Comparison of ENCODE assay signal across 8 cellular contexts in genomic region chr2:160394153-160394552, GRCh38.
DNase-seq lines count a peak whose midpoint lies in the region; ATAC-seq and TF ChIP-seq lines count a peak whose summit lies in the region.

No MANE protein-coding gene starts in this region.

- H3K4me2 ChIP-seq in parathyroid adenoma (ENCODE audit: low read length), result no peak overlapping the region

- no peak overlapping the region for H2AFZ ChIP-seq in parathyroid adenoma

- H3K4me3 Mint-ChIP-seq in activated T-cell treated with anti-CD3 and anti-CD28 coated beads, Interleukin-2, amount 50 U/mL, for 24 hours, result peak overlapping the region; percentile 61

- peaks cover 18% of the 10 kb centered on the region for H3K36me3 Mint-ChIP-seq in activated T-cell treated with anti-CD3 and anti-CD28 coated beads, Interleukin-2, amount 50 U/mL, for 24 hours (ENCODE audit: low read depth)

- H3K4me1 ChIP-seq in RWPE2 (ENCODE audit: insufficient read depth, poor library complexity, severe bottlenecking) (peaks cover 85% of the 10 kb centered on the region), parathyroid adenoma (peaks cover 71% of the 10 kb centered on the region)

- intact Hi-C loops in dorsolateral prefrontal cortex (cut with DNase I), result no loop called here

- TF ChIP-seq CTCF in RWPE2 (IDR thresholded peaks at IDR 0.05; ENCODE audit: poor library complexity, severe bottlenecking) (no peak), parathyroid adenoma (IDR thresholded peaks at IDR 0.05) (no peak), dorsolateral prefrontal cortex (IDR thresholded peaks at IDR 0.05 in 54 of 56, conservative IDR thresholded peaks at IDR 0.05 in 2 of 56; ENCODE audit: low read depth in 1 of 56, partially characterized antibody in 56 of 56) (no peak)

- DNase-seq in activated T-cell treated with anti-CD3 and anti-CD28 coated beads, Interleukin-2, amount 50 U/mL, for 24 hours, result no peak
- DNase-seq in activated T-cell treated with anti-CD3 and anti-CD28 coated beads, Interleukin-2, amount 50 U/mL, for 48 hours, result no peak
- no peak for DNase-seq in RWPE2 (ENCODE audit: low spot score)
- no peak for DNase-seq in NCI-H2029 treated with DMSO at 0.1 percent for 48 hours (lab: John Stamatoyannopoulos, UW)
- no peak for DNase-seq in ACHN
- no peak for DNase-seq in dorsolateral prefrontal cortex

- H3K4me1 Mint-ChIP-seq in activated T-cell treated with anti-CD3 and anti-CD28 coated beads, Interleukin-2, amount 50 U/mL, for 24 hours (ENCODE audit: low read depth), result peaks cover 63% of the 10 kb centered on the region

- in situ Hi-C loops in ACHN (cut with HindIII; ENCODE audit: low pct_ligation_motif_present, low pct_unique_long_range_greater_than_20kb, low sequenced_read_pairs), result no loop called here

- no peaks in the 10 kb centered on the region for H3K27me3 Mint-ChIP-seq in activated T-cell treated with anti-CD3 and anti-CD28 coated beads, Interleukin-2, amount 50 U/mL, for 24 hours

- peak overlapping the region; percentile 90 for H3K27ac Mint-ChIP-seq in activated T-cell treated with anti-CD3 and anti-CD28 coated beads, Interleukin-2, amount 50 U/mL, for 24 hours

- H3K4me3 ChIP-seq in RWPE2 (ENCODE audit: severe bottlenecking) (no peak overlapping the region), parathyroid adenoma (ENCODE audit: low read depth, low read length) (no peak overlapping the region), dorsolateral prefrontal cortex (no peak overlapping the region)

- no peaks in the 10 kb centered on the region for H3K9me3 ChIP-seq in RWPE2 (ENCODE audit: severe bottlenecking)
- H3K9me3 ChIP-seq in parathyroid adenoma (ENCODE audit: control insufficient read depth, low read length), result no peaks in the 10 kb centered on the region

- no peaks in the 10 kb centered on the region for H3K9me3 Mint-ChIP-seq in activated T-cell treated with anti-CD3 and anti-CD28 coated beads, Interleukin-2, amount 50 U/mL, for 24 hours

- H3K27ac ChIP-seq in RWPE2 (ENCODE audit: poor library complexity, severe bottlenecking), result peak overlapping the region; percentile 89
- H3K27ac ChIP-seq in parathyroid adenoma, result peak overlapping the region; percentile 6
- no peak overlapping the region for H3K27ac ChIP-seq in dorsolateral prefrontal cortex

- peaks cover 79% of the 10 kb centered on the region for H3K79me2 ChIP-seq in parathyroid adenoma

- no peak overlapping the region for H3K9ac ChIP-seq in parathyroid adenoma

- H3K27me3 ChIP-seq in RWPE2 (ENCODE audit: insufficient read depth, poor library complexity, severe bottlenecking) (no peaks in the 10 kb centered on the region), parathyroid adenoma (ENCODE audit: control insufficient read depth, insufficient read depth, low read length) (no peaks in the 10 kb centered on the region), dorsolateral prefrontal cortex (no peaks in the 10 kb centered on the region)

- ATAC-seq in HG03039 (IDR thresholded peaks at IDR 0.05; ENCODE audit: unreplicated experiment) (peak; percentile 95), RWPE2 (ENCODE audit: low read depth) (no peak)

- H3K36me3 ChIP-seq in RWPE2 (ENCODE audit: low read depth) (peaks cover 9% of the 10 kb centered on the region; the same call in 1 of the 2 replicates), parathyroid adenoma (ENCODE audit: control insufficient read depth, insufficient read depth, low read length) (no peaks in the 10 kb centered on the region)

Comparison
In these comparisons a context has a peak if more than half of its experiments do, and no peak if none do; other contexts are left out.
1. H3K27ac ChIP-seq: peak in RWPE2 (single experiment) and parathyroid adenoma (single experiment); none in dorsolateral prefrontal cortex (0 of 59).